18 cellular contexts compared by ENCODE assay signal in genomic region chr19:43248635-43249002, GRCh38. TPM values are rescaled to one million over a fixed set of nuclear protein-coding genes. Genes with fewer than 3 reads are reported as not detected.
"Had no signal": no experiment of that assay in that cellular context is flagged by ENCODE, and none has a peak within 500 bp of the region (broad histone marks: within the 10 kb centered on the region; RNA-seq: fewer than 3 reads in every experiment).

No MANE protein-coding gene starts in this region.

RNA-seq across cellular contexts. Expression of gene PSG9, which starts 20.7 kb away (rescaled TPM):
- total RNA-seq: kidney, left colon, left lung, liver, lower lobe of right lung, mucosa of gallbladder, natural killer cell, occipital lobe, ovary, progenitor cell of endocrine pancreas, pulmonary artery endothelial cell, right atrium auricular region, right lobe of liver, stomach, thyroid gland, transverse colon, upper lobe of right lung had no signal
- polyA plus RNA-seq: immature natural killer cell, liver, ovary, stomach had no signal

RNA-seq across cellular contexts. Expression of gene PSG4, which starts 43.2 kb away (rescaled TPM):
- total RNA-seq: left colon, left lung, liver, lower lobe of right lung, mucosa of gallbladder, natural killer cell, occipital lobe, ovary, progenitor cell of endocrine pancreas, pulmonary artery endothelial cell, right atrium auricular region, right lobe of liver, stomach, thyroid gland, transverse colon, upper lobe of right lung had no signal
- polyA plus RNA-seq: immature natural killer cell, liver, ovary had no signal
